Comparison of ENCODE assay signal across 1 cellular context in the genomic region with DNA sequence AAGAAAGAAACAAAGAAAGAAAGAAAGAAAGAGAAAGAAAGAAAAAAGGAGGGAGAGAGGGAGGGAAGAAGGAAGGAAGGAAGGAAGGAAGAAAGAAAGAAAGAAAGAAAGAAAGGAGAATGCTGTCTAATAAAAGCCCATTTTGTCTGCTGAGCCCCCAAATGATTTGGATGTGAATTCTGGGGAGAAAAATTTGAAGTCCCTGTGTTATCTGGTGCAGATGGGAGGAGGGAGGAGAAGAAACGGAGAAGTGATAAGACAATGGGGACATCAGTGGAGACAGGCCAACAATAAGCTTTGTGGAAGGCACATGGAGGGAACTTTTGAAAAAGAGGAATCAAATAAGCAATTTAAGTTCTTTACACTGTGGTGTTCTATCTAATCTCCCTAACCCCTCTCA.
TF ChIP-seq lines count a peak whose summit lies in the region.

No MANE protein-coding gene starts in this region.

TF ChIP-seq in K562, 482 proteins besides CTCF, POLR2A, EP300 and RAD21 (continued from another document and continues in another):
- TF ChIP-seq, protein P1, sequence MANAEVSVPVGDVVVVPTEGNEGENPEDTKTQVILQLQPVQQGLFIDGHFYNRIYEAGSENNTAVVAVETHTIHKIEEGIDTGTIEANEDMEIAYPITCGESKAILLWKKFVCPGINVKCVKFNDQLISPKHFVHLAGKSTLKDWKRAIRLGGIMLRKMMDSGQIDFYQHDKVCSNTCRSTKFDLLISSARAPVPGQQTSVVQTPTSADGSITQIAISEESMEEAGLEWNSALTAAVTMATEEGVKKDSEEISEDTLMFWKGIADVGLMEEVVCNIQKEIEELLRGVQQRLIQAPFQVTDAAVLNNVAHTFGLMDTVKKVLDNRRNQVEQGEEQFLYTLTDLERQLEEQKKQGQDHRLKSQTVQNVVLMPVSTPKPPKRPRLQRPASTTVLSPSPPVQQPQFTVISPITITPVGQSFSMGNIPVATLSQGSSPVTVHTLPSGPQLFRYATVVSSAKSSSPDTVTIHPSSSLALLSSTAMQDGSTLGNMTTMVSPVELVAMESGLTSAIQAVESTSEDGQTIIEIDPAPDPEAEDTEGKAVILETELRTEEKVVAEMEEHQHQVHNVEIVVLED (CRISPR knock-in tag; IDR thresholded peaks at IDR 0.05), result no peak
- TF ChIP-seq ZNF146 (CRISPR knock-in tag; IDR thresholded peaks at IDR 0.05; ENCODE audit: unreplicated experiment), result no peak
- TF ChIP-seq FOSL1 (tag; conservative IDR thresholded peaks at IDR 0.05), result no peak
- TF ChIP-seq BRCA1 (IDR thresholded peaks at IDR 0.05), result no peak
- no peak for TF ChIP-seq BRCA1 (CRISPR knock-in tag; IDR thresholded peaks at IDR 0.05)
- TF ChIP-seq, protein P2, sequence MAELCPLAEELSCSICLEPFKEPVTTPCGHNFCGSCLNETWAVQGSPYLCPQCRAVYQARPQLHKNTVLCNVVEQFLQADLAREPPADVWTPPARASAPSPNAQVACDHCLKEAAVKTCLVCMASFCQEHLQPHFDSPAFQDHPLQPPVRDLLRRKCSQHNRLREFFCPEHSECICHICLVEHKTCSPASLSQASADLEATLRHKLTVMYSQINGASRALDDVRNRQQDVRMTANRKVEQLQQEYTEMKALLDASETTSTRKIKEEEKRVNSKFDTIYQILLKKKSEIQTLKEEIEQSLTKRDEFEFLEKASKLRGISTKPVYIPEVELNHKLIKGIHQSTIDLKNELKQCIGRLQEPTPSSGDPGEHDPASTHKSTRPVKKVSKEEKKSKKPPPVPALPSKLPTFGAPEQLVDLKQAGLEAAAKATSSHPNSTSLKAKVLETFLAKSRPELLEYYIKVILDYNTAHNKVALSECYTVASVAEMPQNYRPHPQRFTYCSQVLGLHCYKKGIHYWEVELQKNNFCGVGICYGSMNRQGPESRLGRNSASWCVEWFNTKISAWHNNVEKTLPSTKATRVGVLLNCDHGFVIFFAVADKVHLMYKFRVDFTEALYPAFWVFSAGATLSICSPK (IDR thresholded peaks at IDR 0.05; ENCODE audit: borderline replicate concordance), result no peak
- TF ChIP-seq ZC3H4 (CRISPR knock-in tag; IDR thresholded peaks at IDR 0.05; ENCODE audit: borderline replicate concordance), result no peak
- TF ChIP-seq LARP7 (IDR thresholded peaks at IDR 0.05), result peak; percentile 67; the same call in 1 of the 2 replicates
- TF ChIP-seq, protein P3, sequence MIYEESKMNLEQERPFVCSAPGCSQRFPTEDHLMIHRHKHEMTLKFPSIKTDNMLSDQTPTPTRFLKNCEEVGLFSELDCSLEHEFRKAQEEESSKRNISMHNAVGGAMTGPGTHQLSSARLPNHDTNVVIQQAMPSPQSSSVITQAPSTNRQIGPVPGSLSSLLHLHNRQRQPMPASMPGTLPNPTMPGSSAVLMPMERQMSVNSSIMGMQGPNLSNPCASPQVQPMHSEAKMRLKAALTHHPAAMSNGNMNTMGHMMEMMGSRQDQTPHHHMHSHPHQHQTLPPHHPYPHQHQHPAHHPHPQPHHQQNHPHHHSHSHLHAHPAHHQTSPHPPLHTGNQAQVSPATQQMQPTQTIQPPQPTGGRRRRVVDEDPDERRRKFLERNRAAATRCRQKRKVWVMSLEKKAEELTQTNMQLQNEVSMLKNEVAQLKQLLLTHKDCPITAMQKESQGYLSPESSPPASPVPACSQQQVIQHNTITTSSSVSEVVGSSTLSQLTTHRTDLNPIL (CRISPR knock-in tag; IDR thresholded peaks at IDR 0.05), result no peak
- no peak for TF ChIP-seq COPS2 (conservative IDR thresholded peaks at IDR 0.05)
- TF ChIP-seq, protein P4, sequence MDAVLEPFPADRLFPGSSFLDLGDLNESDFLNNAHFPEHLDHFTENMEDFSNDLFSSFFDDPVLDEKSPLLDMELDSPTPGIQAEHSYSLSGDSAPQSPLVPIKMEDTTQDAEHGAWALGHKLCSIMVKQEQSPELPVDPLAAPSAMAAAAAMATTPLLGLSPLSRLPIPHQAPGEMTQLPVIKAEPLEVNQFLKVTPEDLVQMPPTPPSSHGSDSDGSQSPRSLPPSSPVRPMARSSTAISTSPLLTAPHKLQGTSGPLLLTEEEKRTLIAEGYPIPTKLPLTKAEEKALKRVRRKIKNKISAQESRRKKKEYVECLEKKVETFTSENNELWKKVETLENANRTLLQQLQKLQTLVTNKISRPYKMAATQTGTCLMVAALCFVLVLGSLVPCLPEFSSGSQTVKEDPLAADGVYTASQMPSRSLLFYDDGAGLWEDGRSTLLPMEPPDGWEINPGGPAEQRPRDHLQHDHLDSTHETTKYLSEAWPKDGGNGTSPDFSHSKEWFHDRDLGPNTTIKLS (IDR thresholded peaks at IDR 0.05; ENCODE audit: borderline replicate concordance, low read depth), result no peak
- no peak for TF ChIP-seq TBP (optimal IDR thresholded peaks at IDR 0.05; ENCODE audit: low read depth, low read length)
- TF ChIP-seq ZNF76 (CRISPR knock-in tag; IDR thresholded peaks at IDR 0.05; ENCODE audit: borderline replicate concordance), result no peak
- TF ChIP-seq, protein P5, sequence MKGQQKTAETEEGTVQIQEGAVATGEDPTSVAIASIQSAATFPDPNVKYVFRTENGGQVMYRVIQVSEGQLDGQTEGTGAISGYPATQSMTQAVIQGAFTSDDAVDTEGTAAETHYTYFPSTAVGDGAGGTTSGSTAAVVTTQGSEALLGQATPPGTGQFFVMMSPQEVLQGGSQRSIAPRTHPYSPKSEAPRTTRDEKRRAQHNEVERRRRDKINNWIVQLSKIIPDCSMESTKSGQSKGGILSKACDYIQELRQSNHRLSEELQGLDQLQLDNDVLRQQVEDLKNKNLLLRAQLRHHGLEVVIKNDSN (CRISPR knock-in tag; IDR thresholded peaks at IDR 0.05), result no peak
- no peak for TF ChIP-seq CREM (IDR thresholded peaks at IDR 0.05; ENCODE audit: low read depth)
- no peak for TF ChIP-seq SMARCC2 (IDR thresholded peaks at IDR 0.05; ENCODE audit: low read depth)
- TF ChIP-seq, protein P6, sequence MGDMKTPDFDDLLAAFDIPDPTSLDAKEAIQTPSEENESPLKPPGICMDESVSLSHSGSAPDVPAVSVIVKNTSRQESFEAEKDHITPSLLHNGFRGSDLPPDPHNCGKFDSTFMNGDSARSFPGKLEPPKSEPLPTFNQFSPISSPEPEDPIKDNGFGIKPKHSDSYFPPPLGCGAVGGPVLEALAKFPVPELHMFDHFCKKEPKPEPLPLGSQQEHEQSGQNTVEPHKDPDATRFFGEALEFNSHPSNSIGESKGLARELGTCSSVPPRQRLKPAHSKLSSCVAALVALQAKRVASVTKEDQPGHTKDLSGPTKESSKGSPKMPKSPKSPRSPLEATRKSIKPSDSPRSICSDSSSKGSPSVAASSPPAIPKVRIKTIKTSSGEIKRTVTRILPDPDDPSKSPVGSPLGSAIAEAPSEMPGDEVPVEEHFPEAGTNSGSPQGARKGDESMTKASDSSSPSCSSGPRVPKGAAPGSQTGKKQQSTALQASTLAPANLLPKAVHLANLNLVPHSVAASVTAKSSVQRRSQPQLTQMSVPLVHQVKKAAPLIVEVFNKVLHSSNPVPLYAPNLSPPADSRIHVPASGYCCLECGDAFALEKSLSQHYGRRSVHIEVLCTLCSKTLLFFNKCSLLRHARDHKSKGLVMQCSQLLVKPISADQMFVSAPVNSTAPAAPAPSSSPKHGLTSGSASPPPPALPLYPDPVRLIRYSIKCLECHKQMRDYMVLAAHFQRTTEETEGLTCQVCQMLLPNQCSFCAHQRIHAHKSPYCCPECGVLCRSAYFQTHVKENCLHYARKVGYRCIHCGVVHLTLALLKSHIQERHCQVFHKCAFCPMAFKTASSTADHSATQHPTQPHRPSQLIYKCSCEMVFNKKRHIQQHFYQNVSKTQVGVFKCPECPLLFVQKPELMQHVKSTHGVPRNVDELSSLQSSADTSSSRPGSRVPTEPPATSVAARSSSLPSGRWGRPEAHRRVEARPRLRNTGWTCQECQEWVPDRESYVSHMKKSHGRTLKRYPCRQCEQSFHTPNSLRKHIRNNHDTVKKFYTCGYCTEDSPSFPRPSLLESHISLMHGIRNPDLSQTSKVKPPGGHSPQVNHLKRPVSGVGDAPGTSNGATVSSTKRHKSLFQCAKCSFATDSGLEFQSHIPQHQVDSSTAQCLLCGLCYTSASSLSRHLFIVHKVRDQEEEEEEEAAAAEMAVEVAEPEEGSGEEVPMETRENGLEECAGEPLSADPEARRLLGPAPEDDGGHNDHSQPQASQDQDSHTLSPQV (IDR thresholded peaks at IDR 0.05), result no peak; the same call in 1 of the 2 replicates
- TF ChIP-seq PBX2 (CRISPR knock-in tag; IDR thresholded peaks at IDR 0.05; ENCODE audit: low read depth), result no peak
- TF ChIP-seq PBX2 (tag; conservative IDR thresholded peaks at IDR 0.05; ENCODE audit: low read depth), result 0 out of 2 replicates have a peak, but pooled peaks have one; percentile 27
- TF ChIP-seq GTF2E2 (tag; IDR thresholded peaks at IDR 0.05), result no peak
- no peak for TF ChIP-seq TGIF2 (CRISPR knock-in tag; IDR thresholded peaks at IDR 0.05)
- TF ChIP-seq, protein P7, sequence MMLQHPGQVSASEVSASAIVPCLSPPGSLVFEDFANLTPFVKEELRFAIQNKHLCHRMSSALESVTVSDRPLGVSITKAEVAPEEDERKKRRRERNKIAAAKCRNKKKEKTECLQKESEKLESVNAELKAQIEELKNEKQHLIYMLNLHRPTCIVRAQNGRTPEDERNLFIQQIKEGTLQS (IDR thresholded peaks at IDR 0.05), result no peak
- TF ChIP-seq, protein P7 (CRISPR knock-in tag; conservative IDR thresholded peaks at IDR 0.05), result no peak
- no peak for TF ChIP-seq ZNF586 (CRISPR knock-in tag; conservative IDR thresholded peaks at IDR 0.05)
- TF ChIP-seq HLTF (IDR thresholded peaks at IDR 0.05), result peak; percentile 85; the same call in 1 of the 2 replicates
- TF ChIP-seq ZKSCAN8 (CRISPR knock-in tag; IDR thresholded peaks at IDR 0.05), result no peak
- no peak for TF ChIP-seq HDAC3 (IDR thresholded peaks at IDR 0.05; ENCODE audit: borderline replicate concordance, partially characterized antibody)
- no peak for TF ChIP-seq SNRNP70 (optimal IDR thresholded peaks at IDR 0.05; ENCODE audit: low read depth, low read length)
- TF ChIP-seq TCF7L2 (IDR thresholded peaks at IDR 0.05; ENCODE audit: low read depth, low read length), result no peak
- TF ChIP-seq TAF7 (tag; IDR thresholded peaks at IDR 0.05), result no peak
- no peak for TF ChIP-seq RFX5 (IDR thresholded peaks at IDR 0.05; ENCODE audit: low read depth, low read length)
- TF ChIP-seq ESRRA (IDR thresholded peaks at IDR 0.05; ENCODE audit: borderline replicate concordance, low read depth), result no peak
- peak; percentile 28 to 55; a peak in 1 of 4 replicates for TF ChIP-seq TRIM24 (IDR thresholded peaks at IDR 0.05)
- TF ChIP-seq CTBP1 (IDR thresholded peaks at IDR 0.05; ENCODE audit: borderline replicate concordance), result peak; percentile 62; the same call in 1 of the 2 replicates
- no peak for TF ChIP-seq NELFE (IDR thresholded peaks at IDR 0.05; ENCODE audit: insufficient read depth, insufficient read length)
- no peak for TF ChIP-seq PREB (CRISPR knock-in tag; IDR thresholded peaks at IDR 0.05)
- TF ChIP-seq TSC22D4 (tag; IDR thresholded peaks at IDR 0.05), result no peak
- TF ChIP-seq NR2C2 (CRISPR knock-in tag; IDR thresholded peaks at IDR 0.05), result no peak
- no peak for TF ChIP-seq NR2C2 (tag; IDR thresholded peaks at IDR 0.05)
- no peak for TF ChIP-seq ZNF212 (CRISPR knock-in tag; IDR thresholded peaks at IDR 0.05)
- no peak for TF ChIP-seq MEIS2 (IDR thresholded peaks at IDR 0.05; ENCODE audit: partially characterized antibody)
- TF ChIP-seq STAT5A (IDR thresholded peaks at IDR 0.05; ENCODE audit: borderline replicate concordance, low read length), result no peak
- no peak for TF ChIP-seq ZKSCAN3 (CRISPR knock-in tag; IDR thresholded peaks at IDR 0.05)
- TF ChIP-seq ZC3H8 (IDR thresholded peaks at IDR 0.05), result peak; percentile 43; the same call in 1 of the 2 replicates
- no peak for TF ChIP-seq NR1H2 (CRISPR knock-in tag; IDR thresholded peaks at IDR 0.05)
- TF ChIP-seq ZNF165 (CRISPR knock-in tag; IDR thresholded peaks at IDR 0.05; ENCODE audit: borderline replicate concordance), result no peak
- TF ChIP-seq CBFB (CRISPR knock-in tag; IDR thresholded peaks at IDR 0.05), result no peak
- 0 out of 2 replicates have a peak, but pooled peaks have one; percentile 53 for TF ChIP-seq HBP1 (CRISPR knock-in tag; IDR thresholded peaks at IDR 0.05)
